In genomic region chr3:62211675-62212429, GRCh38 we compare ENCODE assay signal across 17 cellular contexts.
DNase-seq lines count a peak whose midpoint lies in the region; FAIRE-seq and TF ChIP-seq lines count a peak whose summit lies in the region.
"Had no signal": no experiment of that assay in that cellular context is flagged by ENCODE, and none has a peak within 500 bp of the region (broad histone marks: within the 10 kb centered on the region; RNA-seq: fewer than 3 reads in every experiment).

No MANE protein-coding gene starts in this region.

- no peak for FAIRE-seq in astrocyte (lab: Jason Lieb, UNC)

- H3K27ac ChIP-seq in astrocyte (ENCODE audit: low read depth, low read length) = no peak overlapping the region
- H3K27ac ChIP-seq: spleen, suprapubic skin had no signal

- H4K20me1 ChIP-seq in astrocyte (ENCODE audit: insufficient read depth, low read length) = no peaks in the 10 kb centered on the region

- no peaks in the 10 kb centered on the region for H3K36me3 Mint-ChIP-seq in astrocyte (ENCODE audit: low read depth, unreplicated experiment)
- no peaks in the 10 kb centered on the region for H3K36me3 Mint-ChIP-seq in CD14-positive monocyte
- H3K36me3 Mint-ChIP-seq: CD4-positive, alpha-beta memory T cell had no signal

- no peaks in the 10 kb centered on the region for H3K79me2 ChIP-seq in astrocyte (ENCODE audit: insufficient read depth, low read length)

- H3K27me3 Mint-ChIP-seq in astrocyte (ENCODE audit: low read depth, unreplicated experiment) (no peaks in the 10 kb centered on the region), CD14-positive monocyte (ENCODE audit: low read depth in 3 of 3) (peaks cover 0 to 3% (median 0%) of the 10 kb centered on the region in 3 donors)
- H3K27me3 Mint-ChIP-seq: activated B cell treated with CpG ODN at 0.5 μM for 24 hours had no signal

- no peaks in the 10 kb centered on the region for H3K4me1 ChIP-seq in astrocyte (ENCODE audit: insufficient read depth, low read length)
- H3K4me1 ChIP-seq: spleen, suprapubic skin had no signal

- DNase-seq in DMS 273 (lab: John Stamatoyannopoulos, UW; ENCODE audit: unreplicated experiment) = peak; percentile 82
- peak; percentile 61 for DNase-seq in LNCaP clone FGC (ENCODE audit: low read depth)
- DNase-seq in astrocyte (ENCODE audit: low read depth) = no peak
- DNase-seq in left kidney (ENCODE audit: low read depth, low spot score) = peak; percentile 36
- DNase-seq in COLO829 (ENCODE audit: low spot score) = no peak
- no peak for DNase-seq in CD14-positive monocyte (ENCODE audit: low spot score)
- no peak for DNase-seq in T-helper 2 cell
- DNase-seq in globus pallidus (ENCODE audit: low spot score) = no peak
- DNase-seq: activated B cell treated with CpG ODN at 0.5 μM for 24 hours; CD4-positive, alpha-beta memory T cell; effector CD8-positive, alpha-beta T cell; glutamatergic neuron; Karpas-422; left ventricle myocardium superior; NCI-H524; spleen had no signal

- H3K27me3 ChIP-seq in astrocyte (ENCODE audit: insufficient read depth, low read length) = no peaks in the 10 kb centered on the region
- H3K27me3 ChIP-seq: spleen, suprapubic skin had no signal

- no peak overlapping the region for H2AFZ ChIP-seq in astrocyte (ENCODE audit: low read depth, low read length)

- no peaks in the 10 kb centered on the region for H3K9me3 ChIP-seq in astrocyte (ENCODE audit: insufficient read depth, low read depth, low read length)
- H3K9me3 ChIP-seq: spleen, suprapubic skin had no signal

- H3K9me3 Mint-ChIP-seq in astrocyte (ENCODE audit: unreplicated experiment) (no peaks in the 10 kb centered on the region), CD14-positive monocyte (peaks cover 0 to 12% (median 0%) of the 10 kb centered on the region in 7 donors)
- H3K9me3 Mint-ChIP-seq: activated B cell treated with CpG ODN at 0.5 μM for 24 hours; CD4-positive, alpha-beta memory T cell had no signal

- TF ChIP-seq CTCF in LNCaP clone FGC (IDR thresholded peaks at IDR 0.05; ENCODE audit: control insufficient read depth, extremely low read depth, insufficient read depth) (peak; percentile 22; the same call in 1 of the 2 replicates), astrocyte (IDR thresholded peaks at IDR 0.05; ENCODE audit: insufficient read depth, low read depth, low read length) (peak; percentile 14), CD14-positive monocyte (IDR thresholded peaks at IDR 0.05) (no peak)

- intact Hi-C loops in CD14-positive monocyte (cut with micrococcal nuclease) = no loop called here

- H3K4me3 ChIP-seq in LNCaP clone FGC (ENCODE audit: low read depth, low read length) = no peak overlapping the region
- no peak overlapping the region for H3K4me3 ChIP-seq in astrocyte (ENCODE audit: insufficient read depth, low read depth, low read length)
- H3K4me3 ChIP-seq: spleen, suprapubic skin had no signal

- no peaks in the 10 kb centered on the region for H3K36me3 ChIP-seq in astrocyte (ENCODE audit: insufficient read depth, low read length)
- H3K36me3 ChIP-seq: spleen, suprapubic skin had no signal

- no peak overlapping the region for H3K27ac Mint-ChIP-seq in astrocyte (ENCODE audit: unreplicated experiment)
- no peak overlapping the region for H3K27ac Mint-ChIP-seq in CD14-positive monocyte
- H3K27ac Mint-ChIP-seq: activated B cell treated with CpG ODN at 0.5 μM for 24 hours; CD4-positive, alpha-beta memory T cell had no signal

- peaks cover 4% of the 10 kb centered on the region for H3K4me1 Mint-ChIP-seq in astrocyte (ENCODE audit: low read depth, unreplicated experiment)
- peaks cover 6% of the 10 kb centered on the region for H3K4me1 Mint-ChIP-seq in CD14-positive monocyte
- H3K4me1 Mint-ChIP-seq: activated B cell treated with CpG ODN at 0.5 μM for 24 hours had no signal

- no peak overlapping the region for H3K9ac ChIP-seq in astrocyte (ENCODE audit: low read length)

- H3K4me3 Mint-ChIP-seq in astrocyte (ENCODE audit: unreplicated experiment) (no peak overlapping the region), CD14-positive monocyte (no peak overlapping the region)
- H3K4me3 Mint-ChIP-seq: activated B cell treated with CpG ODN at 0.5 μM for 24 hours; CD4-positive, alpha-beta memory T cell had no signal

- H3K4me2 ChIP-seq in astrocyte (ENCODE audit: low read length) = no peak overlapping the region

Comparison
In these comparisons a context has a peak if more than half of its experiments do, and no peak if none do; other contexts are left out.
1. DNase-seq: peak in DMS 273 (single experiment), LNCaP clone FGC (single experiment) and left kidney (single experiment); none in astrocyte (single experiment), COLO829 (single experiment), CD14-positive monocyte (single experiment), T-helper 2 cell (0 of 5) and globus pallidus (single experiment).